In genomic region chr1:36653850-36654249, GRCh38 we compare ENCODE assay signal across 13 cellular contexts.
DNase-seq lines count a peak whose midpoint lies in the region; ATAC-seq, FAIRE-seq and TF ChIP-seq lines count a peak whose summit lies in the region.
"Had no signal": no experiment of that assay in that cellular context is flagged by ENCODE, and none has a peak within 500 bp of the region (broad histone marks: within the 10 kb centered on the region; RNA-seq: fewer than 3 reads in every experiment).

No MANE protein-coding gene starts in this region.

- no peaks in the 10 kb centered on the region for H3K27me3 ChIP-seq in tibial nerve
- peaks cover 0 to 2% of the 10 kb centered on the region in 2 donors for H3K27me3 ChIP-seq in small intestine (ENCODE audit: control insufficient read depth in 2 of 2, insufficient read depth in 2 of 2, low read length in 2 of 2)

- H3K4me3 ChIP-seq in tibial nerve (no peak overlapping the region), small intestine (ENCODE audit: low read depth in 1 of 2, low read length in 2 of 2) (no peak overlapping the region)
- H3K4me3 ChIP-seq: tibial artery had no signal

- no peak for ATAC-seq in stimulated activated effector memory CD8-positive, alpha-beta T cell treated with anti-CD3 and anti-CD28 coated beads, Interleukin-12 subunit alpha, Interleukin-12 subunit beta, amount 100 ng/mL, for 72 hours

- no peaks in the 10 kb centered on the region for H3K36me3 ChIP-seq in tibial nerve
- no peaks in the 10 kb centered on the region for H3K36me3 ChIP-seq in small intestine (ENCODE audit: control insufficient read depth in 2 of 2, insufficient read depth in 2 of 2, low read length in 2 of 2)
- H3K36me3 ChIP-seq: tibial artery had no signal

- in situ Hi-C loops in GM13976 (cut with MboI; ENCODE audit: low sequenced_read_pairs, unreplicated experiment), result no loop called here

- H3K36me3 Mint-ChIP-seq in stimulated activated effector memory CD8-positive, alpha-beta T cell treated with anti-CD3 and anti-CD28 coated beads, Interleukin-12 subunit alpha, Interleukin-12 subunit beta, amount 100 ng/mL, for 72 hours, result no peaks in the 10 kb centered on the region

- H3K27ac ChIP-seq in tibial nerve (peak overlapping the region; percentile 7 to 69 (median 44)), small intestine (ENCODE audit: low read depth in 1 of 2, low read length in 1 of 2) (no peak overlapping the region)
- H3K27ac ChIP-seq: epithelial cell of prostate, tibial artery had no signal

- intact Hi-C loops in cardiac septum (cut with DNase I), result loop anchor here (1.0 kb wide), 1 partner anchor 13 kb away; no protein-coding TSS in a partner anchor

- no peak overlapping the region for H3K4me3 Mint-ChIP-seq in stimulated activated effector memory CD8-positive, alpha-beta T cell treated with anti-CD3 and anti-CD28 coated beads, Interleukin-12 subunit alpha, Interleukin-12 subunit beta, amount 100 ng/mL, for 72 hours

- TF ChIP-seq POLR2A in tibial nerve (IDR thresholded peaks at IDR 0.05), result no peak

- no peak for FAIRE-seq in small intestine (lab: Jason Lieb, UNC)
- FAIRE-seq: TTC549 had no signal

- no peak overlapping the region for H3K27ac Mint-ChIP-seq in stimulated activated effector memory CD8-positive, alpha-beta T cell treated with anti-CD3 and anti-CD28 coated beads, Interleukin-12 subunit alpha, Interleukin-12 subunit beta, amount 100 ng/mL, for 72 hours

- H3K9me3 Mint-ChIP-seq in stimulated activated effector memory CD8-positive, alpha-beta T cell treated with anti-CD3 and anti-CD28 coated beads, Interleukin-12 subunit alpha, Interleukin-12 subunit beta, amount 100 ng/mL, for 72 hours, result no peaks in the 10 kb centered on the region

- H3K4me1 ChIP-seq in tibial nerve (peaks cover 0 to 14% (median 2%) of the 10 kb centered on the region in 4 donors), small intestine (ENCODE audit: control insufficient read depth in 2 of 2, insufficient read depth in 1 of 2, low read depth in 1 of 2, low read length in 1 of 2) (no peaks in the 10 kb centered on the region)
- H3K4me1 ChIP-seq: tibial artery had no signal

- peak; percentile 45 to 82 for TF ChIP-seq EP300 in tibial nerve (IDR thresholded peaks at IDR 0.05)

- TF ChIP-seq CTCF in tibial nerve (IDR thresholded peaks at IDR 0.05), result peak in 3 of 5 experiments; percentile 21 to 40 (median 21)
- TF ChIP-seq CTCF in GM13976 (IDR thresholded peaks at IDR 0.05; ENCODE audit: borderline replicate concordance, control extremely low read depth, extremely low read depth, insufficient read depth, missing control alignments), result no peak

- H3K9me3 ChIP-seq in tibial nerve, result no peaks in the 10 kb centered on the region
- H3K9me3 ChIP-seq in small intestine (ENCODE audit: control insufficient read depth, low read depth), result no peaks in the 10 kb centered on the region
- H3K9me3 ChIP-seq: tibial artery had no signal

- WGBS in tibial nerve, 2 donors, result 24 to 35% methylated on average over 8 of the region's 8 CpGs
- WGBS in small intestine, 3 donors, result 60 to 66% (median 63%) methylated on average over 8 of the region's 8 CpGs

- peaks cover 20% of the 10 kb centered on the region for H3K4me1 Mint-ChIP-seq in stimulated activated effector memory CD8-positive, alpha-beta T cell treated with anti-CD3 and anti-CD28 coated beads, Interleukin-12 subunit alpha, Interleukin-12 subunit beta, amount 100 ng/mL, for 72 hours

- DNase-seq in NCI-H2196 (lab: John Stamatoyannopoulos, UW; ENCODE audit: unreplicated experiment) (peak; percentile 7), NCI-H2196 treated with DMSO at 0.1 percent for 48 hours (lab: John Stamatoyannopoulos, UW; ENCODE audit: unreplicated experiment) (no peak), RPMI8226 (peak; percentile 63), cardiac septum (ENCODE audit: low spot score) (peak; percentile 75), tibial nerve (ENCODE audit: low spot score in 2 of 2) (peak; percentile 7 to 25), small intestine (no peak), GM13976 (ENCODE audit: low spot score) (no peak)
- no peak for DNase-seq in stimulated activated effector memory CD8-positive, alpha-beta T cell treated with anti-CD3 and anti-CD28 coated beads, Interleukin-12 subunit alpha, Interleukin-12 subunit beta, amount 100 ng/mL, for 72 hours (ENCODE audit: low spot score in 2 of 2)
- DNase-seq: activated naive CD4-positive, alpha-beta T cell; NCI-H748 treated with DMSO at 0.1 percent for 48 hours had no signal

Comparison
In these comparisons a context has a peak if more than half of its experiments do, and no peak if none do; other contexts are left out.
1. DNase-seq: peak in NCI-H2196 (single experiment), RPMI8226 (single experiment), cardiac septum (single experiment) and tibial nerve (2 of 2); none in NCI-H2196 treated with DMSO at 0.1 percent for 48 hours (single experiment), stimulated activated effector memory CD8-positive, alpha-beta T cell treated with anti-CD3 and anti-CD28 coated beads, Interleukin-12 subunit alpha, Interleukin-12 subunit beta, amount 100 ng/mL, for 72 hours (0 of 2), small intestine (single experiment) and GM13976 (single experiment).
2. H3K27ac ChIP-seq: peak in tibial nerve (4 of 4); none in small intestine (0 of 2).